In the genomic region with DNA sequence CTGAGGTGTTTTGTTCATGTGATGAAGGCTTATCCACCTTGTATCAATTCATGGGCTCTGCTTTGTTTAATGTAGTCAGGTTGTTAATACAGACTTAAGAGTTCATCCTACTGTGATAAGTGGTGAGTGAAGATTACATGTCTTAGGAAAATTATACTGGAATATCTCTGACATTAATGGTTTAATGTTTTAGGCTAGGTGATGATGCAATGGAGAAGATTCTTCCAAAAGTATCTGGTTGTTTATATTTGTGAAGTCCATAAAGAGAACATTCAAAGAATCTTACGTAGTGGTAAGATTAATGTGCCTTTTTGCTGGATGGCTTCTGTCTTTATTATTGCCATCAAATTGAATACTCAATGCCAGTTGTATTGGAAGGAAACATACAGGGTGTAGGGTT, we compare ENCODE assay signal across 22 cellular contexts.
DNase-seq lines count a peak whose midpoint lies in the region; ATAC-seq, FAIRE-seq and TF ChIP-seq lines count a peak whose summit lies in the region.
"Had no signal": no experiment of that assay in that cellular context is flagged by ENCODE, and none has a peak within 500 bp of the region (broad histone marks: within the 10 kb centered on the region; RNA-seq: fewer than 3 reads in every experiment).

No MANE protein-coding gene starts in this region.

- no peak overlapping the region for H3K4ac ChIP-seq in IMR-90 (ENCODE audit: low read depth, low read length)

- POLR2A ChIA-PET in HepG2 (lab: Yijun Ruan, JAX), result no interaction called here
- POLR2A ChIA-PET in IMR-90 (lab: Charles Lee; ENCODE audit: unreplicated experiment), result no interaction called here
- POLR2A ChIA-PET in K562 (lab: Yijun Ruan, JAX), result no interaction called here

- TF ChIP-seq POLR2A in HepG2 (IDR thresholded peaks at IDR 0.05; ENCODE audit: insufficient read depth in 1 of 2, low read depth in 2 of 2, low read length in 2 of 2) (no peak), right lobe of liver (IDR thresholded peaks at IDR 0.05) (no peak), IMR-90 (IDR thresholded peaks at IDR 0.05; ENCODE audit: low read depth, low read length) (no peak), K562 (conservative IDR thresholded peaks at IDR 0.05) (no peak), Peyer's patch (IDR thresholded peaks at IDR 0.05) (no peak)

- dilution Hi-C loops in IMR-90 (cut with HindIII; ENCODE audit: low sequenced_read_pairs, unreplicated experiment), result no loop called here

- no peaks in the 10 kb centered on the region for H3K36me3 Mint-ChIP-seq in activated naive CD4-positive, alpha-beta T cell treated with anti-CD3 and anti-CD28 coated beads, Interleukin-2, amount 10 ng/mL, durations not matched to agents 7 days and 5 days
- H3K36me3 Mint-ChIP-seq in glutamatergic neuron (ENCODE audit: unreplicated experiment), result peaks cover 8% of the 10 kb centered on the region

- ATAC-seq in HepG2, result no peak
- no peak for ATAC-seq in right lobe of liver
- ATAC-seq in IMR-90 (ENCODE audit: low read depth), result no peak
- no peak for ATAC-seq in K562
- ATAC-seq: CD8-positive, alpha-beta T cell; GM12878 had no signal

- H3K4me2 ChIP-seq in HepG2 (ENCODE audit: low read depth, low read length), result no peak overlapping the region
- H3K4me2 ChIP-seq in IMR-90 (ENCODE audit: low read depth, low read length), result no peak overlapping the region
- no peak overlapping the region for H3K4me2 ChIP-seq in K562 (ENCODE audit: insufficient read depth, low read length)
- H3K4me2 ChIP-seq in neural cell (ENCODE audit: low read length), result peak overlapping the region; percentile 17

- no peak overlapping the region for H3K4me3 ChIP-seq in HepG2 (replicated peaks in 1 of 3; ENCODE audit: insufficient read depth in 1 of 3, low read depth in 2 of 3, low read length in 3 of 3)
- H3K4me3 ChIP-seq in right lobe of liver, result no peak overlapping the region
- no peak overlapping the region for H3K4me3 ChIP-seq in IMR-90 (ENCODE audit: insufficient read depth, low read depth, low read length)
- no peak overlapping the region for H3K4me3 ChIP-seq in K562
- H3K4me3 ChIP-seq in neural cell (ENCODE audit: low read length), result peak overlapping the region; percentile 21
- no peak overlapping the region for H3K4me3 ChIP-seq in Peyer's patch
- H3K4me3 ChIP-seq: GM12878, GM23248 had no signal

- H3K36me3 ChIP-seq in HepG2 (replicated peaks in 1 of 2; ENCODE audit: control insufficient read depth in 1 of 2, insufficient read depth in 2 of 2, low read length in 2 of 2) (no peaks in the 10 kb centered on the region), right lobe of liver (no peaks in the 10 kb centered on the region), IMR-90 (ENCODE audit: control insufficient read depth, insufficient read depth, low read length) (no peaks in the 10 kb centered on the region), K562 (ENCODE audit: control insufficient read depth, insufficient read depth, low read length) (no peaks in the 10 kb centered on the region), neural cell (ENCODE audit: insufficient read depth, low read length) (no peaks in the 10 kb centered on the region), Peyer's patch (no peaks in the 10 kb centered on the region)

- H3K9me3 Mint-ChIP-seq in activated naive CD4-positive, alpha-beta T cell treated with anti-CD3 and anti-CD28 coated beads, Interleukin-2, amount 10 ng/mL, durations not matched to agents 7 days and 5 days, result peaks cover 5% of the 10 kb centered on the region
- H3K9me3 Mint-ChIP-seq in glutamatergic neuron (ENCODE audit: unreplicated experiment), result peaks cover 4% of the 10 kb centered on the region

- H3K23ac ChIP-seq in IMR-90 (ENCODE audit: low read depth, low read length), result no peak overlapping the region

- no peak overlapping the region for H3K4me3 Mint-ChIP-seq in activated naive CD4-positive, alpha-beta T cell treated with anti-CD3 and anti-CD28 coated beads, Interleukin-2, amount 10 ng/mL, durations not matched to agents 7 days and 5 days
- H3K4me3 Mint-ChIP-seq in glutamatergic neuron (ENCODE audit: unreplicated experiment), result no peak overlapping the region
- H3K4me3 Mint-ChIP-seq: CD4-positive, CD25-positive, alpha-beta regulatory T cell; CD8-positive, alpha-beta T cell had no signal

- BruUV-seq in HepG2 (replicated peaks; lab: Mats Ljungman, UMichigan) (no TSS peak), IMR-90 (replicated peaks; lab: Mats Ljungman, UMichigan) (no TSS peak), K562 (replicated peaks; lab: Mats Ljungman, UMichigan) (no TSS peak)

- CTCF ChIA-PET in HepG2 (lab: Yijun Ruan, JAX; ENCODE audit: low intra/inter-chr PET ratio, low total read pairs) (no interaction called here), IMR-90 (lab: Yijun Ruan, JAX) (no interaction called here), K562 (lab: Yijun Ruan, JAX; ENCODE audit: low intra/inter-chr PET ratio) (no interaction called here)
- CTCF ChIA-PET in activated naive CD4-positive, alpha-beta T cell treated with anti-CD3 and anti-CD28 coated beads, Interleukin-2, amount 10 ng/mL, durations not matched to agents 7 days and 5 days (lab: Charles Lee), result no interaction called here

- H3K79me1 ChIP-seq in IMR-90 (ENCODE audit: low read depth in 1 of 2, low read length in 2 of 2), result no peaks in the 10 kb centered on the region

- no peak overlapping the region for H2BK120ac ChIP-seq in IMR-90 (ENCODE audit: low read depth, low read length)

- no peaks in the 10 kb centered on the region for H3K4me1 Mint-ChIP-seq in activated naive CD4-positive, alpha-beta T cell treated with anti-CD3 and anti-CD28 coated beads, Interleukin-2, amount 10 ng/mL, durations not matched to agents 7 days and 5 days
- H3K4me1 Mint-ChIP-seq in glutamatergic neuron (ENCODE audit: low read depth, unreplicated experiment), result peaks cover 3% of the 10 kb centered on the region
- H3K4me1 Mint-ChIP-seq: CD4-positive, CD25-positive, alpha-beta regulatory T cell had no signal

- no peak overlapping the region for H3K9ac ChIP-seq in HepG2 (ENCODE audit: insufficient read depth, low read depth, low read length)
- no peak overlapping the region for H3K9ac ChIP-seq in IMR-90 (ENCODE audit: low read depth, low read length)
- H3K9ac ChIP-seq in K562 (ENCODE audit: insufficient read depth in 1 of 2, low read depth in 2 of 2, low read length in 2 of 2), result no peak overlapping the region
- H3K9ac ChIP-seq in neural cell (ENCODE audit: low read length), result no peak overlapping the region
- H3K9ac ChIP-seq: GM23248 had no signal

- H4K20me1 ChIP-seq in HepG2 (ENCODE audit: insufficient read depth, low read length), result no peaks in the 10 kb centered on the region
- H4K20me1 ChIP-seq in IMR-90 (ENCODE audit: insufficient read depth, low read length), result no peaks in the 10 kb centered on the region
- H4K20me1 ChIP-seq in K562 (replicated peaks; ENCODE audit: control insufficient read depth, insufficient read depth, low read length), result no peaks in the 10 kb centered on the region
- no peaks in the 10 kb centered on the region for H4K20me1 ChIP-seq in neural cell (ENCODE audit: insufficient read depth)

- H3K27ac Mint-ChIP-seq in activated naive CD4-positive, alpha-beta T cell treated with anti-CD3 and anti-CD28 coated beads, Interleukin-2, amount 10 ng/mL, durations not matched to agents 7 days and 5 days, result no peak overlapping the region
- no peak overlapping the region for H3K27ac Mint-ChIP-seq in glutamatergic neuron (ENCODE audit: unreplicated experiment)
- H3K27ac Mint-ChIP-seq: CD4-positive, CD25-positive, alpha-beta regulatory T cell; CD8-positive, alpha-beta T cell had no signal

- H3F3A ChIP-seq in neural cell (ENCODE audit: insufficient read depth, low read length, poor library complexity, severe bottlenecking), result no peaks in the 10 kb centered on the region

- TF ChIP-seq RAD21 in HepG2 (CRISPR knock-in tag; IDR thresholded peaks at IDR 0.05), result no peak
- no peak for TF ChIP-seq RAD21 in IMR-90 (IDR thresholded peaks at IDR 0.05; ENCODE audit: low read length)
- TF ChIP-seq RAD21 in K562 (CRISPR knock-in tag; conservative IDR thresholded peaks at IDR 0.05 in 1 of 2, IDR thresholded peaks at IDR 0.05 in 1 of 2), result no peak
- TF ChIP-seq RAD21 in neural cell (conservative IDR thresholded peaks at IDR 0.05), result no peak

- no peak overlapping the region for H2BK5ac ChIP-seq in IMR-90 (ENCODE audit: low read depth, low read length, poor library complexity, severe bottlenecking)

- H3K56ac ChIP-seq in IMR-90 (ENCODE audit: extremely low read depth, insufficient read depth, low read length), result no peak overlapping the region

- H3K18ac ChIP-seq in IMR-90 (ENCODE audit: low read depth, low read length), result no peak overlapping the region

- H3K27ac ChIP-seq in HepG2 (ENCODE audit: extremely low read length, insufficient read depth, low read length) (no peak overlapping the region), right lobe of liver (no peak overlapping the region), IMR-90 (ENCODE audit: insufficient read depth, low read length) (no peak overlapping the region), K562 (ENCODE audit: extremely low read depth, low read depth, low read length) (no peak overlapping the region), neural cell (ENCODE audit: low read length) (peak overlapping the region; percentile 58), Peyer's patch (no peak overlapping the region)
- H3K27ac ChIP-seq: GM23248 had no signal

- in situ Hi-C loops in HepG2 (cut with HindIII; ENCODE audit: extremely low pct_ligation_motif_present, low pct_unique_long_range_greater_than_20kb) (no loop called here), IMR-90 (cut with MboI; ENCODE audit: low sequenced_read_pairs) (no loop called here), K562 (cut with MboI) (no loop called here)

- no peak overlapping the region for H4K91ac ChIP-seq in IMR-90 (ENCODE audit: insufficient read depth, low read depth, low read length)

- no peak for TF ChIP-seq EP300 in HepG2 (IDR thresholded peaks at IDR 0.05; ENCODE audit: low read depth in 2 of 2, low read length in 2 of 2)
- no peak for TF ChIP-seq EP300 in HepG2 (CRISPR knock-in tag; IDR thresholded peaks at IDR 0.05; ENCODE audit: borderline replicate concordance)
- TF ChIP-seq EP300 in K562 (IDR thresholded peaks at IDR 0.05; ENCODE audit: low read length), result no peak
- TF ChIP-seq EP300 in neural cell (conservative IDR thresholded peaks at IDR 0.05; ENCODE audit: poor library complexity, severe bottlenecking), result no peak

- no peak overlapping the region for H2AK5ac ChIP-seq in IMR-90 (ENCODE audit: low read depth, low read length)

- no peaks in the 10 kb centered on the region for H3K27me3 Mint-ChIP-seq in activated naive CD4-positive, alpha-beta T cell treated with anti-CD3 and anti-CD28 coated beads, Interleukin-2, amount 10 ng/mL, durations not matched to agents 7 days and 5 days
- no peaks in the 10 kb centered on the region for H3K27me3 Mint-ChIP-seq in glutamatergic neuron (ENCODE audit: unreplicated experiment)
- H3K27me3 Mint-ChIP-seq: CD4-positive, CD25-positive, alpha-beta regulatory T cell had no signal

- no peak overlapping the region for H2AK9ac ChIP-seq in IMR-90 (replicated peaks; ENCODE audit: low read depth, low read length, poor library complexity)

- no peaks in the 10 kb centered on the region for H3K9me2 ChIP-seq in neural cell (ENCODE audit: insufficient read depth, low read length)

- no peak for DNase-seq in HepG2 (ENCODE audit: low spot score)
- DNase-seq in right lobe of liver, result no peak
- DNase-seq in IMR-90, result peak; percentile 4
- DNase-seq in K562 (ENCODE audit: extremely low read depth in 1 of 4, low spot score in 3 of 4), result no peak
- DNase-seq in Peyer's patch, result no peak
- no peak for DNase-seq in activated naive CD4-positive, alpha-beta T cell treated with anti-CD3 and anti-CD28 coated beads, Interleukin-2, amount 10 ng/mL, durations not matched to agents 7 days and 5 days
- DNase-seq in glutamatergic neuron, result no peak
- DNase-seq: C1 segment of cervical spinal cord; Caco-2; CD4-positive, CD25-positive, alpha-beta regulatory T cell; CD8-positive, alpha-beta T cell; DMS153; DND-41; EL; GDM1; GM23248; H7; HCEC 1CT had no signal

- intact Hi-C loops in HepG2 (cut with micrococcal nuclease; ENCODE audit: unreplicated experiment) (no loop called here), right lobe of liver (cut with DNase I) (no loop called here), IMR-90 (cut with micrococcal nuclease) (no loop called here), K562 (cut with micrococcal nuclease) (no loop called here)

- WGBS in HepG2 (ENCODE audit: low lambda C conversion rate), result 87% methylated on average over 1 of the region's 1 CpG
- WGBS in right lobe of liver (ENCODE audit: insufficient coverage, low coverage, low lambda C conversion rate, missing lambda C conversion rate), result 88% methylated on average over 1 of the region's 1 CpG
- WGBS in IMR-90 (ENCODE audit: extremely low coverage in 2 of 2, insufficient read length in 1 of 2), 2 experiments, result no CpG with 5 or more reads among the region's 1 CpG
- 5% methylated on average over 1 of the region's 1 CpG for WGBS in K562 (ENCODE audit: insufficient coverage, low coverage, missing lambda C conversion rate)

- H3K9me1 ChIP-seq in IMR-90 (ENCODE audit: insufficient read depth, low read length) (peaks cover 3% of the 10 kb centered on the region), K562 (ENCODE audit: control insufficient read depth, insufficient read depth, low read length) (no peaks in the 10 kb centered on the region)

- H3K9me3 ChIP-seq in HepG2 (ENCODE audit: low read length), result peaks cover 7% of the 10 kb centered on the region
- peaks cover 0 to 4% (median 0%) of the 10 kb centered on the region in 4 donors for H3K9me3 ChIP-seq in right lobe of liver
- H3K9me3 ChIP-seq in IMR-90 (ENCODE audit: control insufficient read depth, insufficient read depth, low read length), result peaks cover 2% of the 10 kb centered on the region; the same call in 1 of the 2 replicates
- no peaks in the 10 kb centered on the region; the same call in 1 of the 2 replicates for H3K9me3 ChIP-seq in K562 (replicated peaks; ENCODE audit: control insufficient read depth, insufficient read depth, low read depth, low read length)
- H3K9me3 ChIP-seq in neural cell (ENCODE audit: low read length), result no peaks in the 10 kb centered on the region
- no peaks in the 10 kb centered on the region for H3K9me3 ChIP-seq in Peyer's patch

- H2AFZ ChIP-seq in HepG2 (ENCODE audit: low read length) (no peak overlapping the region), IMR-90 (replicated peaks; ENCODE audit: low read length, poor library complexity) (no peak overlapping the region), K562 (ENCODE audit: low read depth, low read length) (no peak overlapping the region), neural cell (ENCODE audit: low read depth, low read length) (no peak overlapping the region)
- H2AFZ ChIP-seq: GM23248 had no signal

- H4K8ac ChIP-seq in IMR-90 (ENCODE audit: low read depth in 2 of 2, low read length in 2 of 2), result no peak overlapping the region

- H4K5ac ChIP-seq in IMR-90 (ENCODE audit: low read depth, low read length), result no peak overlapping the region

- TF ChIP-seq CTCF in HepG2 (CRISPR knock-in tag; IDR thresholded peaks at IDR 0.05) (no peak), right lobe of liver (IDR thresholded peaks at IDR 0.05) (no peak), IMR-90 (conservative IDR thresholded peaks at IDR 0.05; ENCODE audit: low read depth, low read length) (no peak), K562 (IDR thresholded peaks at IDR 0.05 in 2 of 3, conservative IDR thresholded peaks at IDR 0.05 in 1 of 3; ENCODE audit: insufficient read depth in 2 of 3, low read depth in 1 of 3, low read length in 3 of 3) (no peak), neural cell (IDR thresholded peaks at IDR 0.05; ENCODE audit: poor library complexity, severe bottlenecking) (no peak), Peyer's patch (IDR thresholded peaks at IDR 0.05) (no peak), glutamatergic neuron (IDR thresholded peaks at IDR 0.05; ENCODE audit: partially characterized antibody, unreplicated experiment) (no peak)

- FAIRE-seq in HepG2 (lab: Jason Lieb, UNC) (no peak), K562 (lab: Jason Lieb, UNC) (no peak)
- FAIRE-seq: GM12878, GM19239, H1 had no signal

- no peak overlapping the region for H3K14ac ChIP-seq in IMR-90 (replicated peaks; ENCODE audit: low read depth, low read length)

- H3K4me1 ChIP-seq in HepG2 (ENCODE audit: insufficient read depth, low read length) (no peaks in the 10 kb centered on the region), right lobe of liver (no peaks in the 10 kb centered on the region), IMR-90 (ENCODE audit: control insufficient read depth, insufficient read depth, low read length) (no peaks in the 10 kb centered on the region; the same call in 1 of the 2 replicates), K562 (replicated peaks in 1 of 2; ENCODE audit: control insufficient read depth in 2 of 2, insufficient read depth in 2 of 2, low read length in 2 of 2) (no peaks in the 10 kb centered on the region), Peyer's patch (no peaks in the 10 kb centered on the region)
- H3K4me1 ChIP-seq: Caco-2 had no signal

- H3K79me2 ChIP-seq in HepG2 (ENCODE audit: insufficient read depth, low read length) (no peaks in the 10 kb centered on the region), K562 (ENCODE audit: control insufficient read depth, insufficient read depth, low read length) (no peaks in the 10 kb centered on the region), neural cell (replicated peaks; ENCODE audit: insufficient read depth, low read length) (no peaks in the 10 kb centered on the region)

- H3K27me3 ChIP-seq in HepG2 (ENCODE audit: control insufficient read depth in 1 of 2, insufficient read depth in 2 of 2, low read length in 2 of 2) (no peaks in the 10 kb centered on the region), right lobe of liver (no peaks in the 10 kb centered on the region), IMR-90 (ENCODE audit: control insufficient read depth, insufficient read depth, low read length) (no peaks in the 10 kb centered on the region), K562 (ENCODE audit: control insufficient read depth in 2 of 2, insufficient read depth in 2 of 2, low read length in 2 of 2) (no peaks in the 10 kb centered on the region; a peak in 1 of 5 replicates), neural cell (ENCODE audit: insufficient read depth, low read depth, low read length) (no peaks in the 10 kb centered on the region), Peyer's patch (no peaks in the 10 kb centered on the region)

- H2BK20ac ChIP-seq in IMR-90 (ENCODE audit: low read depth, low read length), result no peak overlapping the region

- no peak overlapping the region for H2BK15ac ChIP-seq in IMR-90 (ENCODE audit: low read depth, low read length)

Comparison
In these comparisons a context has a peak if more than half of its experiments do, and no peak if none do; other contexts are left out.
1. Of the 241 proteins assayed by ChIP-seq in both HepG2 and K562: peak only in HepG2: none; only in K562: CEBPB; in both: none; in neither: 237; mixed calls (peak in some experiments, not most) for 3.